21 cellular contexts compared by ENCODE assay signal in the genomic region with DNA sequence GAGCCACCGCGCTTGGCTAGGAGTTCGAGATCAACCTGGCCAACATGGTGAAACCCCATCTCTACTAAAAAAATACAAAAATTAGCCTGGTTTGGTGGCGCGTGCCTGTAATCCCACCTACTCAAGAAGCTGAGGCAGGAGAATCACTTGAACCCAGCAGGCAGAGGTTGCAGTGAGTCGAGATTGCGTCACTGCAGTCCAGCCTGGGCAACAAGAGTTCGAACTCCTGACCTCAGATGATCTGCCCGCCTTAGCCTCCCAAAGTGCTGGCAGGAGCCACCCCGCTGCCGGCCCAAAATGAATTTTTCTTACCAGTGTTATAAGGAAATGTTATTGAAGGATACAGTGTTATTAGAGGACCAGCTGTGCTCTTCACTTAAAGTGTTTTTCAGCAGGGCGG. TPM values are rescaled to one million over a fixed set of nuclear protein-coding genes. Genes with fewer than 3 reads are reported as not detected.
DNase-seq lines count a peak whose midpoint lies in the region; ATAC-seq, FAIRE-seq and TF ChIP-seq lines count a peak whose summit lies in the region.
"Had no signal": no experiment of that assay in that cellular context is flagged by ENCODE, and none has a peak within 500 bp of the region (broad histone marks: within the 10 kb centered on the region; RNA-seq: fewer than 3 reads in every experiment).

No MANE protein-coding gene starts in this region.

- H3K27ac ChIP-seq in RWPE1 (peak overlapping the region; percentile 55), HepG2 (ENCODE audit: extremely low read length, insufficient read depth, low read length) (no peak overlapping the region)
- H3K27ac ChIP-seq: body of pancreas, heart right ventricle, transverse colon had no signal

- in situ Hi-C loops in HepG2 (cut with HindIII; ENCODE audit: extremely low pct_ligation_motif_present, low pct_unique_long_range_greater_than_20kb) = no loop called here

- H3K79me2 ChIP-seq in HepG2 (ENCODE audit: insufficient read depth, low read length) = peaks cover 41% of the 10 kb centered on the region

- CTCF ChIA-PET in RWPE1 (lab: Yijun Ruan, JAX) (interaction anchor here (0.7 kb wide), 1 partner anchor 100 kb away, joined by 3 read pairs; no protein-coding TSS in a partner anchor), HepG2 (lab: Yijun Ruan, JAX; ENCODE audit: low intra/inter-chr PET ratio, low total read pairs) (no interaction called here)

- POLR2A ChIA-PET in RWPE1 (lab: Yijun Ruan, JAX; ENCODE audit: low non-redundant PET) (no interaction called here), HepG2 (lab: Yijun Ruan, JAX) (interaction anchor here (1.8 kb wide), 1 partner anchor 54 kb away, joined by 5 read pairs; the partner anchor contains the start of genes GGA3 and MRPS7)

- DNase-seq in stimulated activated naive CD8-positive, alpha-beta T cell treated with anti-CD3 and anti-CD28 coated beads, Interleukin-15, amount 100 ng/mL, for 72 hours = no peak
- DNase-seq in RWPE1 (ENCODE audit: low spot score) = no peak
- no peak for DNase-seq in HepG2 (ENCODE audit: low spot score)
- DNase-seq in T-helper 9 cell = no peak
- no peak for DNase-seq in GM19240 (ENCODE audit: insufficient read length, low spot score)
- no peak for DNase-seq in DMS153 (lab: John Stamatoyannopoulos, UW)
- DNase-seq: activated CD4-positive, CD25-positive, alpha-beta regulatory T cell; activated naive CD4-positive, alpha-beta T cell treated with anti-CD3 and anti-CD28 coated beads, Interleukin-2, amount 50 U/mL, for 16 hours; body of pancreas; endodermal cell; H7; heart right ventricle; NCI-H146; NCI-H2171; Right ventricle myocardium superior; stimulated activated naive CD8-positive, alpha-beta T cell treated with anti-CD3 and anti-CD28 coated beads, Interleukin-15, Interleukin-2, amounts not matched to agents 100 U/mL and 50 U/mL, for 24 hours; transverse colon had no signal

- H4K20me1 ChIP-seq in HepG2 (ENCODE audit: insufficient read depth, low read length) = no peaks in the 10 kb centered on the region

- peaks cover 28% of the 10 kb centered on the region for H3K4me1 Mint-ChIP-seq in stimulated activated naive CD8-positive, alpha-beta T cell treated with anti-CD3 and anti-CD28 coated beads, Interleukin-15, Interleukin-2, amounts not matched to agents 100 ng/mL and 50 ng/mL, for 24 hours (ENCODE audit: low read depth)
- peaks cover 26% of the 10 kb centered on the region for H3K4me1 Mint-ChIP-seq in stimulated activated naive CD8-positive, alpha-beta T cell treated with anti-CD3 and anti-CD28 coated beads, Interleukin-15, amount 100 ng/mL, for 72 hours

- intact Hi-C loops in HepG2 (cut with micrococcal nuclease; ENCODE audit: unreplicated experiment) = no loop called here

- no peak for TF ChIP-seq POLR2A in HepG2 (IDR thresholded peaks at IDR 0.05; ENCODE audit: insufficient read depth in 1 of 2, low read depth in 2 of 2, low read length in 2 of 2)

- H3K4me2 ChIP-seq in HepG2 (ENCODE audit: low read depth, low read length) = peak overlapping the region; percentile 85

- TF ChIP-seq RAD21 in HepG2 (CRISPR knock-in tag; IDR thresholded peaks at IDR 0.05) = no peak

- H3K27me3 Mint-ChIP-seq in stimulated activated naive CD8-positive, alpha-beta T cell treated with anti-CD3 and anti-CD28 coated beads, Interleukin-15, Interleukin-2, amounts not matched to agents 100 ng/mL and 50 ng/mL, for 24 hours = no peaks in the 10 kb centered on the region
- no peaks in the 10 kb centered on the region for H3K27me3 Mint-ChIP-seq in stimulated activated naive CD8-positive, alpha-beta T cell treated with anti-CD3 and anti-CD28 coated beads, Interleukin-15, amount 100 ng/mL, for 72 hours

- H3K9me3 Mint-ChIP-seq in stimulated activated naive CD8-positive, alpha-beta T cell treated with anti-CD3 and anti-CD28 coated beads, Interleukin-15, Interleukin-2, amounts not matched to agents 100 ng/mL and 50 ng/mL, for 24 hours = no peaks in the 10 kb centered on the region
- no peaks in the 10 kb centered on the region for H3K9me3 Mint-ChIP-seq in stimulated activated naive CD8-positive, alpha-beta T cell treated with anti-CD3 and anti-CD28 coated beads, Interleukin-15, amount 100 ng/mL, for 72 hours
- H3K9me3 Mint-ChIP-seq: endodermal cell had no signal

- peaks cover 12 to 40% of the 10 kb centered on the region in 2 experiments for H3K36me3 ChIP-seq in HepG2 (replicated peaks in 1 of 2; ENCODE audit: control insufficient read depth in 1 of 2, insufficient read depth in 2 of 2, low read length in 2 of 2)

- no peak overlapping the region for H3K27ac Mint-ChIP-seq in stimulated activated naive CD8-positive, alpha-beta T cell treated with anti-CD3 and anti-CD28 coated beads, Interleukin-15, Interleukin-2, amounts not matched to agents 100 ng/mL and 50 ng/mL, for 24 hours
- H3K27ac Mint-ChIP-seq in stimulated activated naive CD8-positive, alpha-beta T cell treated with anti-CD3 and anti-CD28 coated beads, Interleukin-15, amount 100 ng/mL, for 72 hours = peak overlapping the region in 1 of 2 donors; percentile 63
- H3K27ac Mint-ChIP-seq: endodermal cell had no signal

- 61% methylated on average over 11 of the region's 12 CpGs for WGBS in HepG2 (ENCODE audit: low lambda C conversion rate)

- no peak for TF ChIP-seq CTCF in RWPE1 (conservative IDR thresholded peaks at IDR 0.05; ENCODE audit: low read depth)
- no peak for TF ChIP-seq CTCF in HepG2 (CRISPR knock-in tag; IDR thresholded peaks at IDR 0.05)

- peak overlapping the region; percentile 52 for H3K4me3 Mint-ChIP-seq in stimulated activated naive CD8-positive, alpha-beta T cell treated with anti-CD3 and anti-CD28 coated beads, Interleukin-15, Interleukin-2, amounts not matched to agents 100 ng/mL and 50 ng/mL, for 24 hours
- H3K4me3 Mint-ChIP-seq in stimulated activated naive CD8-positive, alpha-beta T cell treated with anti-CD3 and anti-CD28 coated beads, Interleukin-15, amount 100 ng/mL, for 72 hours = no peak overlapping the region

- no peak overlapping the region for H2AFZ ChIP-seq in HepG2 (ENCODE audit: low read length)

- H3K4me3 ChIP-seq in HepG2 (replicated peaks in 1 of 3; ENCODE audit: insufficient read depth in 1 of 3, low read depth in 2 of 3, low read length in 3 of 3) = no peak overlapping the region
- H3K4me3 ChIP-seq: body of pancreas, lung, transverse colon had no signal

- no TSS peak for BruUV-seq in HepG2 (replicated peaks; lab: Mats Ljungman, UMichigan)

- FAIRE-seq in HepG2 (lab: Jason Lieb, UNC) = no peak
- FAIRE-seq: colon had no signal

- H3K9ac ChIP-seq in HepG2 (ENCODE audit: insufficient read depth, low read depth, low read length) = no peak overlapping the region

- no peaks in the 10 kb centered on the region for H3K9me3 ChIP-seq in HepG2 (ENCODE audit: low read length)
- H3K9me3 ChIP-seq: body of pancreas, heart right ventricle, transverse colon had no signal

- peaks cover 41% of the 10 kb centered on the region for H3K36me3 Mint-ChIP-seq in stimulated activated naive CD8-positive, alpha-beta T cell treated with anti-CD3 and anti-CD28 coated beads, Interleukin-15, Interleukin-2, amounts not matched to agents 100 ng/mL and 50 ng/mL, for 24 hours (ENCODE audit: low read depth)

- peaks cover 22% of the 10 kb centered on the region for H3K4me1 ChIP-seq in HepG2 (ENCODE audit: insufficient read depth, low read length)

- no peak for TF ChIP-seq EP300 in HepG2 (IDR thresholded peaks at IDR 0.05; ENCODE audit: low read depth in 2 of 2, low read length in 2 of 2)
- no peak for TF ChIP-seq EP300 in HepG2 (CRISPR knock-in tag; IDR thresholded peaks at IDR 0.05; ENCODE audit: borderline replicate concordance)

- no peaks in the 10 kb centered on the region; a peak in 1 of 5 replicates for H3K27me3 ChIP-seq in HepG2 (ENCODE audit: control insufficient read depth in 1 of 2, insufficient read depth in 2 of 2, low read length in 2 of 2)
- H3K27me3 ChIP-seq: body of pancreas, heart right ventricle, transverse colon had no signal

- ATAC-seq in stimulated activated naive CD8-positive, alpha-beta T cell treated with anti-CD3 and anti-CD28 coated beads, Interleukin-15, amount 100 ng/mL, for 72 hours = no peak
- ATAC-seq in HepG2 (no peak), HG03460 (IDR thresholded peaks at IDR 0.05; ENCODE audit: unreplicated experiment) (no peak)
- ATAC-seq: body of pancreas; heart right ventricle; stimulated activated naive CD8-positive, alpha-beta T cell treated with anti-CD3 and anti-CD28 coated beads, Interleukin-15, Interleukin-2, amounts not matched to agents 100 U/mL and 50 U/mL, for 24 hours had no signal

RNA-seq across cellular contexts. Expression of gene NUP85, which starts 2.3 kb away (rescaled TPM):
- 122 and 124 TPM in 2 replicates for total RNA-seq in HepG2 (2016; rRNA removed; fragmentation: Illumina TruSeq; extraction: Trizol)
- total RNA-seq in HepG2 (2016; cell fraction: cytosol; rRNA removed; fragmentation: Illumina TruSeq; extraction: Trizol; ENCODE audit: low read depth) = 32.8 and 35.7 TPM in 2 replicates
- 119 and 122 TPM in 2 replicates for total RNA-seq in HepG2 (2016; cell fraction: insoluble cytoplasmic fraction; rRNA removed; fragmentation: Illumina TruSeq; extraction: Trizol)
- 28.2 and 37.8 TPM in 2 replicates for total RNA-seq in HepG2 (2016; cell fraction: membrane; rRNA removed; fragmentation: Illumina TruSeq; extraction: Trizol)
- 112 and 113 TPM in 2 replicates for total RNA-seq in HepG2 (2016; cell fraction: nucleus; rRNA removed; fragmentation: Illumina TruSeq; extraction: Trizol)
- polyA plus RNA-seq in HepG2 (2011; rRNA removed) = 79.4 and 89.1 TPM in 2 replicates
- polyA plus RNA-seq in HepG2 (2011; cell fraction: cytosol; rRNA removed) = 64.8 and 78.3 TPM in 2 replicates
- 303 and 416 TPM in 2 replicates for polyA plus RNA-seq in HepG2 (2011; cell fraction: nucleus; rRNA removed)
- polyA plus RNA-seq in HepG2 (2012) = 34.4 and 62.5 TPM in 2 replicates
- 17.2 and 18.1 TPM in 2 replicates for polyA plus RNA-seq in HepG2 (2016; cell fraction: cytosol; fragmentation: Illumina TruSeq; extraction: Trizol; ENCODE audit: low read depth)
- 81.2 and 85.9 TPM in 2 replicates for polyA plus RNA-seq in HepG2 (2016; cell fraction: insoluble cytoplasmic fraction; fragmentation: Illumina TruSeq; extraction: Trizol; ENCODE audit: low read depth)
- polyA plus RNA-seq in HepG2 (2016; cell fraction: membrane; fragmentation: Illumina TruSeq; extraction: Trizol; ENCODE audit: low read depth) = 16.9 and 17.7 TPM in 2 replicates
- 226 and 250 TPM in 2 replicates for polyA plus RNA-seq in HepG2 (2016; cell fraction: nucleus; fragmentation: Illumina TruSeq; extraction: Trizol; ENCODE audit: insufficient read depth, low read depth)
- polyA minus RNA-seq in HepG2 (2011; rRNA and poly(A)+ RNA removed; ENCODE audit: low replicate concordance) = 91.6 and 267 TPM in 2 replicates
- polyA minus RNA-seq in HepG2 (2011; cell fraction: cytosol; rRNA and poly(A)+ RNA removed) = 23.6 and 24.5 TPM in 2 replicates
- 69.2 and 70.3 TPM in 2 replicates for polyA minus RNA-seq in HepG2 (2011; cell fraction: nucleus; rRNA and poly(A)+ RNA removed)

RNA-seq across cellular contexts. Expression of gene SUMO2, which starts 25.0 kb away (rescaled TPM):
- 553 and 842 TPM in 2 replicates for total RNA-seq in HepG2 (2016; rRNA removed; fragmentation: Illumina TruSeq; extraction: Trizol)
- 162 and 178 TPM in 2 replicates for total RNA-seq in HepG2 (2016; cell fraction: cytosol; rRNA removed; fragmentation: Illumina TruSeq; extraction: Trizol; ENCODE audit: low read depth)
- 553 and 885 TPM in 2 replicates for total RNA-seq in HepG2 (2016; cell fraction: insoluble cytoplasmic fraction; rRNA removed; fragmentation: Illumina TruSeq; extraction: Trizol)
- 469 and 483 TPM in 2 replicates for total RNA-seq in HepG2 (2016; cell fraction: membrane; rRNA removed; fragmentation: Illumina TruSeq; extraction: Trizol)
- total RNA-seq in HepG2 (2016; cell fraction: nucleus; rRNA removed; fragmentation: Illumina TruSeq; extraction: Trizol) = 195 and 213 TPM in 2 replicates
- polyA plus RNA-seq in HepG2 (2011; rRNA removed) = 252 and 337 TPM in 2 replicates
- polyA plus RNA-seq in HepG2 (2011; cell fraction: cytosol; rRNA removed) = 69.8 and 103 TPM in 2 replicates
- polyA plus RNA-seq in HepG2 (2011; cell fraction: nucleus; rRNA removed) = 25.8 and 30.1 TPM in 2 replicates
- polyA plus RNA-seq in HepG2 (2012) = 289 and 643 TPM in 2 replicates
- 377 and 391 TPM in 2 replicates for polyA plus RNA-seq in HepG2 (2016; cell fraction: cytosol; fragmentation: Illumina TruSeq; extraction: Trizol; ENCODE audit: low read depth)
- polyA plus RNA-seq in HepG2 (2016; cell fraction: insoluble cytoplasmic fraction; fragmentation: Illumina TruSeq; extraction: Trizol; ENCODE audit: low read depth) = 1,249 and 1,398 TPM in 2 replicates
- 612 and 621 TPM in 2 replicates for polyA plus RNA-seq in HepG2 (2016; cell fraction: membrane; fragmentation: Illumina TruSeq; extraction: Trizol; ENCODE audit: low read depth)
- polyA plus RNA-seq in HepG2 (2016; cell fraction: nucleus; fragmentation: Illumina TruSeq; extraction: Trizol; ENCODE audit: insufficient read depth, low read depth) = 448 and 485 TPM in 2 replicates
- polyA minus RNA-seq in HepG2 (2011; rRNA and poly(A)+ RNA removed; ENCODE audit: low replicate concordance) = 78.7 and 95.4 TPM in 2 replicates
- 255 and 261 TPM in 2 replicates for polyA minus RNA-seq in HepG2 (2011; cell fraction: cytosol; rRNA and poly(A)+ RNA removed)
- 42.5 and 63.9 TPM in 2 replicates for polyA minus RNA-seq in HepG2 (2011; cell fraction: nucleus; rRNA and poly(A)+ RNA removed)

RNA-seq across cellular contexts. Expression of gene JPT1, which starts 53.4 kb away (rescaled TPM):
- total RNA-seq in HepG2 (2016; rRNA removed; fragmentation: Illumina TruSeq; extraction: Trizol) = 237 and 256 TPM in 2 replicates
- 86.3 and 92.6 TPM in 2 replicates for total RNA-seq in HepG2 (2016; cell fraction: cytosol; rRNA removed; fragmentation: Illumina TruSeq; extraction: Trizol; ENCODE audit: low read depth)
- total RNA-seq in HepG2 (2016; cell fraction: insoluble cytoplasmic fraction; rRNA removed; fragmentation: Illumina TruSeq; extraction: Trizol) = 209 and 270 TPM in 2 replicates
- total RNA-seq in HepG2 (2016; cell fraction: membrane; rRNA removed; fragmentation: Illumina TruSeq; extraction: Trizol) = 67.0 and 88.4 TPM in 2 replicates
- total RNA-seq in HepG2 (2016; cell fraction: nucleus; rRNA removed; fragmentation: Illumina TruSeq; extraction: Trizol) = 98.2 and 106 TPM in 2 replicates
- 32.1 and 43.3 TPM in 2 replicates for polyA plus RNA-seq in HepG2 (2011; rRNA removed)
- 92.3 and 100 TPM in 2 replicates for polyA plus RNA-seq in HepG2 (2011; cell fraction: cytosol; rRNA removed)
- 38.5 and 41.1 TPM in 2 replicates for polyA plus RNA-seq in HepG2 (2011; cell fraction: nucleus; rRNA removed)
- polyA plus RNA-seq in HepG2 (2012) = 103 and 127 TPM in 2 replicates
- 83.0 and 101 TPM in 2 replicates for polyA plus RNA-seq in HepG2 (2016; cell fraction: cytosol; fragmentation: Illumina TruSeq; extraction: Trizol; ENCODE audit: low read depth)
- 221 and 271 TPM in 2 replicates for polyA plus RNA-seq in HepG2 (2016; cell fraction: insoluble cytoplasmic fraction; fragmentation: Illumina TruSeq; extraction: Trizol; ENCODE audit: low read depth)
- polyA plus RNA-seq in HepG2 (2016; cell fraction: membrane; fragmentation: Illumina TruSeq; extraction: Trizol; ENCODE audit: low read depth) = 58.3 and 84.5 TPM in 2 replicates
- polyA plus RNA-seq in HepG2 (2016; cell fraction: nucleus; fragmentation: Illumina TruSeq; extraction: Trizol; ENCODE audit: insufficient read depth, low read depth) = 169 and 181 TPM in 2 replicates
- 28.4 and 46.4 TPM in 2 replicates for polyA minus RNA-seq in HepG2 (2011; rRNA and poly(A)+ RNA removed; ENCODE audit: low replicate concordance)
- 50.6 and 65.7 TPM in 2 replicates for polyA minus RNA-seq in HepG2 (2011; cell fraction: cytosol; rRNA and poly(A)+ RNA removed)
- polyA minus RNA-seq in HepG2 (2011; cell fraction: nucleus; rRNA and poly(A)+ RNA removed) = 30.4 and 32.2 TPM in 2 replicates

RNA-seq across cellular contexts. Expression of gene GGA3, which starts 53.6 kb away (rescaled TPM):
- total RNA-seq in HepG2 (2016; rRNA removed; fragmentation: Illumina TruSeq; extraction: Trizol) = 20.9 and 28.4 TPM in 2 replicates
- 27.6 and 36.0 TPM in 2 replicates for total RNA-seq in HepG2 (2016; cell fraction: cytosol; rRNA removed; fragmentation: Illumina TruSeq; extraction: Trizol; ENCODE audit: low read depth)
- total RNA-seq in HepG2 (2016; cell fraction: insoluble cytoplasmic fraction; rRNA removed; fragmentation: Illumina TruSeq; extraction: Trizol) = 19.3 and 27.1 TPM in 2 replicates
- total RNA-seq in HepG2 (2016; cell fraction: membrane; rRNA removed; fragmentation: Illumina TruSeq; extraction: Trizol) = 16.9 and 18.9 TPM in 2 replicates
- 36.9 and 38.2 TPM in 2 replicates for total RNA-seq in HepG2 (2016; cell fraction: nucleus; rRNA removed; fragmentation: Illumina TruSeq; extraction: Trizol)
- 43.7 and 50.1 TPM in 2 replicates for polyA plus RNA-seq in HepG2 (2011; rRNA removed)
- polyA plus RNA-seq in HepG2 (2011; cell fraction: cytosol; rRNA removed) = 13.5 and 14.0 TPM in 2 replicates
- polyA plus RNA-seq in HepG2 (2011; cell fraction: nucleus; rRNA removed) = 250 and 284 TPM in 2 replicates
- 35.6 and 46.6 TPM in 2 replicates for polyA plus RNA-seq in HepG2 (2012)
- polyA plus RNA-seq in HepG2 (2016; cell fraction: cytosol; fragmentation: Illumina TruSeq; extraction: Trizol; ENCODE audit: low read depth) = 2.6 and 2.9 TPM in 2 replicates
- 14.5 and 18.7 TPM in 2 replicates for polyA plus RNA-seq in HepG2 (2016; cell fraction: insoluble cytoplasmic fraction; fragmentation: Illumina TruSeq; extraction: Trizol; ENCODE audit: low read depth)
- polyA plus RNA-seq in HepG2 (2016; cell fraction: membrane; fragmentation: Illumina TruSeq; extraction: Trizol; ENCODE audit: low read depth) = 7.5 and 8.4 TPM in 2 replicates
- polyA plus RNA-seq in HepG2 (2016; cell fraction: nucleus; fragmentation: Illumina TruSeq; extraction: Trizol; ENCODE audit: insufficient read depth, low read depth) = 131 and 138 TPM in 2 replicates
- 45.8 and 47.5 TPM in 2 replicates for polyA minus RNA-seq in HepG2 (2011; rRNA and poly(A)+ RNA removed; ENCODE audit: low replicate concordance)
- 11.4 and 16.5 TPM in 2 replicates for polyA minus RNA-seq in HepG2 (2011; cell fraction: cytosol; rRNA and poly(A)+ RNA removed)
- polyA minus RNA-seq in HepG2 (2011; cell fraction: nucleus; rRNA and poly(A)+ RNA removed) = 60.0 and 81.4 TPM in 2 replicates

RNA-seq across cellular contexts. Expression of gene MRPS7, which starts 53.9 kb away (rescaled TPM):
- 162 and 184 TPM in 2 replicates for total RNA-seq in HepG2 (2016; rRNA removed; fragmentation: Illumina TruSeq; extraction: Trizol)
- 134 and 137 TPM in 2 replicates for total RNA-seq in HepG2 (2016; cell fraction: cytosol; rRNA removed; fragmentation: Illumina TruSeq; extraction: Trizol; ENCODE audit: low read depth)
- 167 and 201 TPM in 2 replicates for total RNA-seq in HepG2 (2016; cell fraction: insoluble cytoplasmic fraction; rRNA removed; fragmentation: Illumina TruSeq; extraction: Trizol)
- 80.5 and 88.4 TPM in 2 replicates for total RNA-seq in HepG2 (2016; cell fraction: membrane; rRNA removed; fragmentation: Illumina TruSeq; extraction: Trizol)
- 68.8 and 73.8 TPM in 2 replicates for total RNA-seq in HepG2 (2016; cell fraction: nucleus; rRNA removed; fragmentation: Illumina TruSeq; extraction: Trizol)
- polyA plus RNA-seq in HepG2 (2011; rRNA removed) = 94.2 and 97.0 TPM in 2 replicates
- polyA plus RNA-seq in HepG2 (2011; cell fraction: cytosol; rRNA removed) = 87.2 and 95.5 TPM in 2 replicates
- 63.3 and 73.0 TPM in 2 replicates for polyA plus RNA-seq in HepG2 (2011; cell fraction: nucleus; rRNA removed)
- polyA plus RNA-seq in HepG2 (2012) = 72.9 and 76.0 TPM in 2 replicates
- polyA plus RNA-seq in HepG2 (2016; cell fraction: cytosol; fragmentation: Illumina TruSeq; extraction: Trizol; ENCODE audit: low read depth) = 45.6 and 49.3 TPM in 2 replicates
- 166 and 186 TPM in 2 replicates for polyA plus RNA-seq in HepG2 (2016; cell fraction: insoluble cytoplasmic fraction; fragmentation: Illumina TruSeq; extraction: Trizol; ENCODE audit: low read depth)
- 55.3 and 55.7 TPM in 2 replicates for polyA plus RNA-seq in HepG2 (2016; cell fraction: membrane; fragmentation: Illumina TruSeq; extraction: Trizol; ENCODE audit: low read depth)
- polyA plus RNA-seq in HepG2 (2016; cell fraction: nucleus; fragmentation: Illumina TruSeq; extraction: Trizol; ENCODE audit: insufficient read depth, low read depth) = 89.9 and 111 TPM in 2 replicates
- polyA minus RNA-seq in HepG2 (2011; rRNA and poly(A)+ RNA removed; ENCODE audit: low replicate concordance) = 59.7 and 76.4 TPM in 2 replicates
- 39.8 and 44.1 TPM in 2 replicates for polyA minus RNA-seq in HepG2 (2011; cell fraction: cytosol; rRNA and poly(A)+ RNA removed)
- 72.5 and 79.3 TPM in 2 replicates for polyA minus RNA-seq in HepG2 (2011; cell fraction: nucleus; rRNA and poly(A)+ RNA removed)
